ENCODE assay signal across 8 cellular contexts in genomic region chr1:241640867-241641542, GRCh38. TPM values are rescaled to one million over a fixed set of nuclear protein-coding genes. Genes with fewer than 3 reads are reported as not detected.
DNase-seq lines count a peak whose midpoint lies in the region; ATAC-seq, FAIRE-seq and TF ChIP-seq lines count a peak whose summit lies in the region.

No MANE protein-coding gene starts in this region.

- FAIRE-seq in GM12878 (lab: Jason Lieb, UNC): no peak

- intact Hi-C loops in GM12878 (cut with micrococcal nuclease; ENCODE audit: unreplicated experiment): no loop called here

- no peaks in the 10 kb centered on the region for H3K9me2 ChIP-seq in Karpas-422 (replicated peaks; ENCODE audit: insufficient read depth, low read length)

- H3K9ac ChIP-seq in Karpas-422 (ENCODE audit: low read length): peak overlapping the region; percentile 57
- no peak overlapping the region; the same call in 1 of the 2 replicates for H3K9ac ChIP-seq in GM12878 (ENCODE audit: control insufficient read depth, insufficient read depth, low read length)

- H2AFZ ChIP-seq in Karpas-422 (ENCODE audit: low read length): peak overlapping the region; percentile 34; the same call in 1 of the 2 replicates
- peak overlapping the region; percentile 94 for H2AFZ ChIP-seq in GM12878 (ENCODE audit: control insufficient read depth, low read depth, low read length)

- H3K4me3 ChIP-seq in Karpas-422 (ENCODE audit: low read length) (peak overlapping the region; percentile 62), GM12878 (no peak overlapping the region)

- TF ChIP-seq EP300 in GM12878 (IDR thresholded peaks at IDR 0.05; ENCODE audit: borderline replicate concordance in 1 of 2, control insufficient read depth in 1 of 2, low read depth in 2 of 2, low read length in 2 of 2): no peak

- DNase-seq in Karpas-422 (peak; percentile 92), GM12878 (ENCODE audit: low read depth, low spot score) (no peak), mucosa of gallbladder (ENCODE audit: low spot score) (peak; percentile 25), hippocampal formation (lab: John Stamatoyannopoulos, UW) (no peak)
- DNase-seq in NK-92 treated with Interleukin-12 subunit alpha and Interleukin-12 subunit beta, amount 100 ng/mL, for 24 hours (lab: John Stamatoyannopoulos, UW): no peak

- in situ Hi-C loops in GM12878 (cut with MboI): no loop called here

- TF ChIP-seq RAD21 in GM12878 (IDR thresholded peaks at IDR 0.05; ENCODE audit: insufficient read depth, low read depth, low read length): no peak

- SMC1A ChIA-PET in GM12878 (lab: Charles Lee; ENCODE audit: uncharacterized antibody, unreplicated experiment): no interaction called here

- 58% methylated on average over 9 of the region's 9 CpGs for WGBS in GM12878 (ENCODE audit: insufficient coverage, insufficient replicate concordance, low lambda C conversion rate, missing lambda C conversion rate)

- H3K36me3 ChIP-seq in Karpas-422 (ENCODE audit: insufficient read depth, low read length) (no peaks in the 10 kb centered on the region), GM12878 (ENCODE audit: control insufficient read depth in 2 of 2, insufficient read depth in 2 of 2, low read length in 1 of 2) (no peaks in the 10 kb centered on the region)

- H3K4me1 ChIP-seq in Karpas-422 (ENCODE audit: low read length): peaks cover 33% of the 10 kb centered on the region
- peaks cover 9% of the 10 kb centered on the region for H3K4me1 ChIP-seq in GM12878 (ENCODE audit: control insufficient read depth, insufficient read depth, low read length)

- H3K27me3 ChIP-seq in Karpas-422 (ENCODE audit: low read length) (no peaks in the 10 kb centered on the region), GM12878 (replicated peaks in 1 of 2; ENCODE audit: control insufficient read depth in 2 of 2, insufficient read depth in 2 of 2, low read length in 1 of 2) (no peaks in the 10 kb centered on the region)

- TF ChIP-seq CTCF in C4-2B (conservative IDR thresholded peaks at IDR 0.05) (no peak), GM12878 (IDR thresholded peaks at IDR 0.05 in 2 of 3, conservative IDR thresholded peaks at IDR 0.05 in 1 of 3; ENCODE audit: control insufficient read depth in 2 of 3, extremely low read depth in 1 of 3, insufficient read depth in 1 of 3, low read depth in 3 of 3, low read length in 3 of 3) (no peak)

- no peaks in the 10 kb centered on the region for H3K79me2 ChIP-seq in Karpas-422 (ENCODE audit: low read length)
- H3K79me2 ChIP-seq in GM12878 (ENCODE audit: control insufficient read depth, insufficient read depth, low read length): peaks cover 35% of the 10 kb centered on the region

- CTCF ChIA-PET in GM12878 (lab: Yijun Ruan, JAX): interaction anchor here (0.5 to 1.0 kb wide), 5 partner anchors 12 to 102 kb away, joined by 3 to 5 read pairs (median 3); no protein-coding TSS in a partner anchor

- RAD21 ChIA-PET in GM12878 (lab: Charles Lee; ENCODE audit: unreplicated experiment): no interaction called here

- no peaks in the 10 kb centered on the region for H3K9me3 ChIP-seq in Karpas-422 (ENCODE audit: low read length)
- no peaks in the 10 kb centered on the region; the same call in 2 of the 3 replicates for H3K9me3 ChIP-seq in GM12878 (replicated peaks; ENCODE audit: control insufficient read depth, insufficient read depth, low read length)

- H3K27ac ChIP-seq in C4-2B (peak overlapping the region; percentile 75; the same call in 1 of the 2 replicates), Karpas-422 (ENCODE audit: low read length) (peak overlapping the region; percentile 66), GM12878 (ENCODE audit: control insufficient read depth, insufficient read depth) (no peak overlapping the region)

- no peak for TF ChIP-seq POLR2A in GM12878 (IDR thresholded peaks at IDR 0.05; ENCODE audit: low read depth, low read length)

- H3K4me2 ChIP-seq in Karpas-422 (ENCODE audit: low read depth, low read length, poor library complexity, severe bottlenecking) (peak overlapping the region; percentile 70), GM12878 (ENCODE audit: control insufficient read depth, insufficient read depth) (peak overlapping the region; percentile 83)

- H4K20me1 ChIP-seq in Karpas-422 (ENCODE audit: insufficient read depth, low read depth, low read length) (peaks cover 15% of the 10 kb centered on the region; the same call in 1 of the 2 replicates), GM12878 (ENCODE audit: control insufficient read depth, insufficient read depth) (no peaks in the 10 kb centered on the region)

- ATAC-seq in GM12878: no peak
- no peak for ATAC-seq in HG03108 (IDR thresholded peaks at IDR 0.05; ENCODE audit: unreplicated experiment)
- no peak for ATAC-seq in GM19351 (IDR thresholded peaks at IDR 0.05; ENCODE audit: unreplicated experiment)

- POLR2A ChIA-PET in GM12878 (lab: Charles Lee): no interaction called here

- BruUV-seq in GM12878 (replicated peaks; lab: Mats Ljungman, UMichigan): no TSS peak

TF ChIP-seq in GM12878, 131 proteins besides CTCF, POLR2A, EP300 and RAD21 (continues in another document):
- TF ChIP-seq SMAD5 (IDR thresholded peaks at IDR 0.05; ENCODE audit: low read depth) (no peak), ZNF217 (IDR thresholded peaks at IDR 0.05) (no peak), ZNF274 (IDR thresholded peaks at IDR 0.05; ENCODE audit: insufficient read depth, insufficient read length) (no peak)

RNA-seq across cellular contexts. Expression of gene CHML, which starts 0.8 kb away (rescaled TPM):
- total RNA-seq in Karpas-422 (2014; rRNA removed; shearing (Covaris generic); ENCODE audit: low replicate concordance): 3.2 and 41.1 TPM in 2 replicates
- total RNA-seq in GM12878 (2013; cell fraction: nucleolus; rRNA removed): 15.8 and 16.2 TPM in 2 replicates
- total RNA-seq in GM12878 (2014; rRNA removed): 9.6 TPM in 2 replicates
- 13.5 and 13.8 TPM in 2 replicates for total RNA-seq in GM12878 (2014; rRNA removed; fragmentation: Illumina TruSeq; extraction: Trizol)
- 12.4 and 15.5 TPM in 2 replicates for total RNA-seq in GM12878 (2021)
- 2.4 TPM for polyA plus RNA-seq in GM12878 (2011; ENCODE audit: low read depth)
- 2.8 and 4.0 TPM in 2 replicates for polyA plus RNA-seq in GM12878 (2011; rRNA removed)
- polyA plus RNA-seq in GM12878 (2011; cell fraction: cytosol; rRNA removed): 1.1 and 1.2 TPM in 2 replicates
- 2.7 and 3.0 TPM in 2 replicates for polyA plus RNA-seq in GM12878 (2011; cell fraction: nucleus; rRNA removed)
- 4.5 and 5.0 TPM in 2 replicates for polyA plus RNA-seq in GM12878 (2012)
- polyA plus RNA-seq in GM12878 (2014; fragmentation: Illumina TruSeq; extraction: Trizol): 9.8 and 11.6 TPM in 2 replicates
- 1 to 10 TPM; 2.0 to 2.4 TPM for polyA plus RNA-seq in GM12878 (2014; fragmentation: Nextera tagmentation; extraction: Ambion mirVana)
- 5.3 and 5.4 TPM in 2 replicates for polyA plus RNA-seq in GM12878 (2014; rRNA removed)
- 1 to 10 TPM; 2.8 to 6.6 TPM for polyA plus RNA-seq in GM12878 (2016; fragmentation: Nextera tagmentation; extraction: Ambion mirVana)
- 4.1 and 10.2 TPM in 2 replicates for polyA minus RNA-seq in GM12878 (2011; rRNA and poly(A)+ RNA removed)
- 1.2 and 2.1 TPM in 2 replicates for polyA minus RNA-seq in GM12878 (2011; cell fraction: cytosol; rRNA and poly(A)+ RNA removed)
- polyA minus RNA-seq in GM12878 (2011; cell fraction: nucleus; rRNA and poly(A)+ RNA removed): 2.2 and 2.7 TPM in 2 replicates
- 10.8 TPM for total RNA-seq in mucosa of gallbladder

RNA-seq across cellular contexts. Expression of gene OPN3, which starts 0.8 kb away (rescaled TPM):
- 3.6 and 4.6 TPM in 2 replicates for total RNA-seq in Karpas-422 (2014; rRNA removed; shearing (Covaris generic); ENCODE audit: low replicate concordance)
- total RNA-seq in GM12878 (2013; cell fraction: nucleolus; rRNA removed): 0.50 and 0.95 TPM in 2 replicates
- total RNA-seq in GM12878 (2014; rRNA removed): 9.6 and 12.0 TPM in 2 replicates
- total RNA-seq in GM12878 (2014; rRNA removed; fragmentation: Illumina TruSeq; extraction: Trizol): 8.8 and 9.3 TPM in 2 replicates
- 7.6 and 8.3 TPM in 2 replicates for total RNA-seq in GM12878 (2021)
- polyA plus RNA-seq in GM12878 (2011; ENCODE audit: low read depth): 5.8 TPM
- polyA plus RNA-seq in GM12878 (2011; rRNA removed): 0.26 and 0.78 TPM in 2 replicates
- 0.10 and 0.13 TPM in 2 replicates for polyA plus RNA-seq in GM12878 (2011; cell fraction: cytosol; rRNA removed)
- polyA plus RNA-seq in GM12878 (2011; cell fraction: nucleus; rRNA removed): 0.12 and 0.20 TPM in 2 replicates
- 5.5 and 10.1 TPM in 2 replicates for polyA plus RNA-seq in GM12878 (2012)
- 9.3 and 15.1 TPM in 2 replicates for polyA plus RNA-seq in GM12878 (2014; fragmentation: Illumina TruSeq; extraction: Trizol)
- polyA plus RNA-seq in GM12878 (2014; fragmentation: Nextera tagmentation; extraction: Ambion mirVana): 1 to 10 TPM; 1.3 to 3.9 TPM
- polyA plus RNA-seq in GM12878 (2014; rRNA removed): 7.2 and 7.4 TPM in 2 replicates
- polyA plus RNA-seq in GM12878 (2016; fragmentation: Nextera tagmentation; extraction: Ambion mirVana): 10 to 100 TPM in 1 of 2 experiments, 1 to 10 TPM in 1; 5.2 to 12.2 TPM
- not detected in 2 replicates for polyA minus RNA-seq in GM12878 (2011; rRNA and poly(A)+ RNA removed)
- polyA minus RNA-seq in GM12878 (2011; cell fraction: cytosol; rRNA and poly(A)+ RNA removed): 0.73 and 0.94 TPM in 2 replicates
- 0.48 TPM in 1 of 2 replicates, not detected in the other for polyA minus RNA-seq in GM12878 (2011; cell fraction: nucleus; rRNA and poly(A)+ RNA removed)
- 13.0 TPM for total RNA-seq in mucosa of gallbladder

RNA-seq across cellular contexts. Expression of gene WDR64, which starts 11.1 kb away (rescaled TPM):
- not detected in 2 replicates for total RNA-seq in Karpas-422 (2014; rRNA removed; shearing (Covaris generic); ENCODE audit: low replicate concordance)
- total RNA-seq in GM12878 (2013; cell fraction: nucleolus; rRNA removed): not detected in 2 replicates
- total RNA-seq in GM12878 (2014; rRNA removed) (not detected in 2 replicates), GM12878 (2014; rRNA removed; fragmentation: Illumina TruSeq; extraction: Trizol) (not detected in 2 replicates), GM12878 (2021) (not detected in 2 replicates), mucosa of gallbladder (not detected)
- polyA plus RNA-seq in GM12878 (2011; ENCODE audit: low read depth): not detected
- polyA plus RNA-seq in GM12878 (2011; rRNA removed) (not detected in 2 replicates), GM12878 (2014; fragmentation: Illumina TruSeq; extraction: Trizol) (0.01 TPM in 1 of 2 replicates, not detected in the other), GM12878 (2014; fragmentation: Nextera tagmentation; extraction: Ambion mirVana) (not detected), GM12878 (2014; rRNA removed) (not detected in 2 replicates), GM12878 (2016; fragmentation: Nextera tagmentation; extraction: Ambion mirVana) (not detected)
- polyA plus RNA-seq in GM12878 (2011; cell fraction: cytosol; rRNA removed): not detected in 2 replicates
- polyA plus RNA-seq in GM12878 (2011; cell fraction: nucleus; rRNA removed): not detected in 2 replicates
- 0.03 TPM in 1 of 2 replicates, not detected in the other for polyA plus RNA-seq in GM12878 (2012)
- polyA minus RNA-seq in GM12878 (2011; rRNA and poly(A)+ RNA removed): not detected in 2 replicates
- not detected in 2 replicates for polyA minus RNA-seq in GM12878 (2011; cell fraction: cytosol; rRNA and poly(A)+ RNA removed)
- polyA minus RNA-seq in GM12878 (2011; cell fraction: nucleus; rRNA and poly(A)+ RNA removed): not detected in 2 replicates

Comparison
In these comparisons a context has a peak if more than half of its experiments do, and no peak if none do; other contexts are left out.
1. DNase-seq: peak in Karpas-422 (single experiment) and mucosa of gallbladder (single experiment); none in GM12878 (single experiment), hippocampal formation (0 of 2) and NK-92 treated with Interleukin-12 subunit alpha and Interleukin-12 subunit beta, amount 100 ng/mL, for 24 hours (single experiment).